ENCODE assay signal across 8 cellular contexts in the genomic region with DNA sequence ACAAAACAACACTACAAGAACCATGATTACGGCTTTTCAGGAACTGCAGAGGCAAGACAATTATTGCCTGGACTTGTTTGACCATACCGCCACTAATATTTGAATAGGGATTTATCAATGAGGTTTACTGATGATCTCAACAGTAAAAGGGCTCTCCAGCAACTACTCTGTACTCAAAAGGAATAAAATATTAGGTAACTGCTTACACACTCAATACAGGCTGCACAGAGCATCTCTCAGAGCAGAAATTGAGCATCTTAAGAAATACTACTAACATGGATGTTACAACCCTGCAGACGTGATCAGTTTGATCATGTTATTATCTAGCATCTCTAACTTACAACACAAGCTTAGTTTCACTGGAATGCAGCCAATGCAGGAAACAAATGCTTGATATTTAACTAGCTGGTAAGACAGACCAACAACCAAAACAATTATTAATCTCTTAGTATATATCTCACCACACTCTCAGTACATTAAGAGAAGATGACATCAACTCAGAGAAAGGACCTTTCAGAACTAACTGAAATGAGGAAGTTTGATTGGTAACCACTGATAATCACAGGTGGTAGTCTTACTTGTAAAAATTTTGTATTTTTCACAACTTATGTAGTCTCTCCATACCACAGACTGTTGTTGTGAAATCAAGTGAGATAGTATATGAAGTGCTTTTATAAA. TPM values are rescaled to one million over a fixed set of nuclear protein-coding genes. Genes with fewer than 3 reads are reported as not detected.
A peak's percentile ranks its signal among the peaks of the same experiment; 100 is the strongest.
DNase-seq lines count a peak whose midpoint lies in the region; ATAC-seq and TF ChIP-seq lines count a peak whose summit lies in the region.

No MANE protein-coding gene starts in this region.

- H3K9me3 Mint-ChIP-seq in CD4-positive, CD25-positive, alpha-beta regulatory T cell: no peaks in the 10 kb centered on the region

- H3K4me1 Mint-ChIP-seq in CD4-positive, CD25-positive, alpha-beta regulatory T cell: peaks cover 35 to 83% (median 51%) of the 10 kb centered on the region in 4 donors

- no CpG with 5 or more reads among the region's 3 CpGs for WGBS in IMR-90 (ENCODE audit: extremely low coverage in 2 of 2, insufficient read length in 1 of 2), 2 experiments

- no TSS peak for BruUV-seq in IMR-90 (replicated peaks; lab: Mats Ljungman, UMichigan)

- H4K5ac ChIP-seq in IMR-90 (ENCODE audit: low read depth, low read length): no peak overlapping the region

- in situ Hi-C loops in IMR-90 (cut with MboI; ENCODE audit: low sequenced_read_pairs): no loop called here

- H3K79me1 ChIP-seq in IMR-90 (ENCODE audit: low read depth in 1 of 2, low read length in 2 of 2): peaks cover 9 to 72% of the 10 kb centered on the region in 2 experiments; a peak in 3 of 4 replicates

- peaks cover 24% of the 10 kb centered on the region for H3K36me3 Mint-ChIP-seq in CD4-positive, CD25-positive, alpha-beta regulatory T cell

- peak overlapping the region; percentile 21 to 60 (median 40) for H3K4me3 Mint-ChIP-seq in CD4-positive, CD25-positive, alpha-beta regulatory T cell

- H3K18ac ChIP-seq in IMR-90 (ENCODE audit: low read depth, low read length): no peak overlapping the region

- ATAC-seq in CD4-positive, CD25-positive, alpha-beta regulatory T cell (ENCODE audit: low read depth in 2 of 2): no peak
- ATAC-seq in GM19467 (IDR thresholded peaks at IDR 0.05; ENCODE audit: unreplicated experiment) (peak; percentile 65), IMR-90 (ENCODE audit: low read depth) (peak; percentile 16; the same call in 1 of the 2 replicates), GM19397 (IDR thresholded peaks at IDR 0.05; ENCODE audit: unreplicated experiment) (no peak)

- H3K36me3 ChIP-seq in CD4-positive, CD25-positive, alpha-beta regulatory T cell (ENCODE audit: control insufficient read depth, insufficient read depth, low read length): peaks cover 10% of the 10 kb centered on the region
- no peaks in the 10 kb centered on the region for H3K36me3 ChIP-seq in IMR-90 (ENCODE audit: control insufficient read depth, insufficient read depth, low read length)

- no peak overlapping the region; the same call in 1 of the 2 replicates for H3K4me2 ChIP-seq in IMR-90 (ENCODE audit: low read depth, low read length)

- no peak overlapping the region for H2BK20ac ChIP-seq in IMR-90 (ENCODE audit: low read depth, low read length)

- no peaks in the 10 kb centered on the region for H3K27me3 ChIP-seq in CD4-positive, CD25-positive, alpha-beta regulatory T cell (ENCODE audit: control insufficient read depth, insufficient read depth, low read length)
- H3K27me3 ChIP-seq in IMR-90 (ENCODE audit: control insufficient read depth, insufficient read depth, low read length): no peaks in the 10 kb centered on the region

- H3K56ac ChIP-seq in IMR-90 (ENCODE audit: extremely low read depth, insufficient read depth, low read length): no peak overlapping the region

- H2BK120ac ChIP-seq in IMR-90 (ENCODE audit: low read depth, low read length): no peak overlapping the region

- H3K27ac Mint-ChIP-seq in CD4-positive, CD25-positive, alpha-beta regulatory T cell: peak overlapping the region; percentile 38 to 75 (median 52)

- no peak overlapping the region for H2AFZ ChIP-seq in IMR-90 (replicated peaks; ENCODE audit: low read length, poor library complexity)

- peaks cover 18% of the 10 kb centered on the region for H3K9me1 ChIP-seq in IMR-90 (ENCODE audit: insufficient read depth, low read length)

- peak overlapping the region; percentile 29 for H3K27ac ChIP-seq in CD4-positive, CD25-positive, alpha-beta regulatory T cell (ENCODE audit: insufficient read depth, low read length, poor library complexity, severe bottlenecking)
- H3K27ac ChIP-seq in IMR-90 (ENCODE audit: insufficient read depth, low read length) (no peak overlapping the region), epithelial cell of prostate (peak overlapping the region; percentile 31)

- TF ChIP-seq POLR2A in IMR-90 (IDR thresholded peaks at IDR 0.05; ENCODE audit: low read depth, low read length): no peak

- peak overlapping the region; percentile 14 for H3K4me3 ChIP-seq in CD4-positive, CD25-positive, alpha-beta regulatory T cell (ENCODE audit: low read depth, low read length)
- H3K4me3 ChIP-seq in IMR-90 (ENCODE audit: insufficient read depth, low read depth, low read length): no peak overlapping the region

- CTCF ChIA-PET in IMR-90 (lab: Yijun Ruan, JAX): interaction anchor here (0.5 to 0.6 kb wide), 2 partner anchors 44 to 859 kb away, joined by 3 to 4 read pairs; no protein-coding TSS in a partner anchor

- no peak overlapping the region for H2BK5ac ChIP-seq in IMR-90 (ENCODE audit: low read depth, low read length, poor library complexity, severe bottlenecking)

- no peaks in the 10 kb centered on the region for H3K27me3 Mint-ChIP-seq in CD4-positive, CD25-positive, alpha-beta regulatory T cell

- H3K4ac ChIP-seq in IMR-90 (ENCODE audit: low read depth, low read length): no peak overlapping the region

- no peak overlapping the region for H4K8ac ChIP-seq in IMR-90 (ENCODE audit: low read depth in 2 of 2, low read length in 2 of 2)

- DNase-seq in CD4-positive, CD25-positive, alpha-beta regulatory T cell: peak in 1 of 3 donors; percentile 24
- peak; percentile 42 for DNase-seq in IMR-90
- DNase-seq in epithelial cell of prostate (ENCODE audit: low read depth, low spot score): no peak
- no peak for DNase-seq in NCI-H345 (lab: John Stamatoyannopoulos, UW)
- DNase-seq in activated CD8-positive, alpha-beta memory T cell treated with anti-CD3 and anti-CD28 coated beads, Interleukin-2, amount 50 U/mL, for 48 hours: no peak
- DNase-seq in germinal center (ENCODE audit: low spot score): no peak

- dilution Hi-C loops in IMR-90 (cut with HindIII; ENCODE audit: low sequenced_read_pairs, unreplicated experiment): no loop called here

- no peak for TF ChIP-seq CTCF in IMR-90 (conservative IDR thresholded peaks at IDR 0.05; ENCODE audit: low read depth, low read length)

- H2AK9ac ChIP-seq in IMR-90 (replicated peaks; ENCODE audit: low read depth, low read length, poor library complexity): no peak overlapping the region

- TF ChIP-seq RAD21 in IMR-90 (IDR thresholded peaks at IDR 0.05; ENCODE audit: low read length): no peak

- H3K14ac ChIP-seq in IMR-90 (replicated peaks; ENCODE audit: low read depth, low read length): no peak overlapping the region

- H3K9ac ChIP-seq in IMR-90 (ENCODE audit: low read depth, low read length): no peak overlapping the region

- no peak overlapping the region for H2BK15ac ChIP-seq in IMR-90 (ENCODE audit: low read depth, low read length)

- H4K91ac ChIP-seq in IMR-90 (ENCODE audit: insufficient read depth, low read depth, low read length): no peak overlapping the region

- H4K20me1 ChIP-seq in IMR-90 (ENCODE audit: insufficient read depth, low read length): peaks cover 86% of the 10 kb centered on the region

- H2AK5ac ChIP-seq in IMR-90 (ENCODE audit: low read depth, low read length): no peak overlapping the region

- no peaks in the 10 kb centered on the region for H3K9me3 ChIP-seq in CD4-positive, CD25-positive, alpha-beta regulatory T cell (ENCODE audit: control insufficient read depth in 2 of 2, low read length in 2 of 2)
- H3K9me3 ChIP-seq in IMR-90 (ENCODE audit: control insufficient read depth, insufficient read depth, low read length): no peaks in the 10 kb centered on the region

- peaks cover 55% of the 10 kb centered on the region for H3K4me1 ChIP-seq in CD4-positive, CD25-positive, alpha-beta regulatory T cell (ENCODE audit: control insufficient read depth, insufficient read depth, low read length, poor library complexity, severe bottlenecking)
- peaks cover 19% of the 10 kb centered on the region for H3K4me1 ChIP-seq in IMR-90 (ENCODE audit: control insufficient read depth, insufficient read depth, low read length)

- no peak overlapping the region; the same call in 1 of the 2 replicates for H3K23ac ChIP-seq in IMR-90 (ENCODE audit: low read depth, low read length)

- POLR2A ChIA-PET in IMR-90 (lab: Charles Lee; ENCODE audit: unreplicated experiment): no interaction called here

- intact Hi-C loops in IMR-90 (cut with micrococcal nuclease): no loop called here

TF ChIP-seq in IMR-90, 13 proteins besides CTCF, POLR2A, EP300 and RAD21:
- TF ChIP-seq USF2 (IDR thresholded peaks at IDR 0.05; ENCODE audit: low read depth, low read length) (no peak), CEBPB (IDR thresholded peaks at IDR 0.05; ENCODE audit: low read depth, low read length) (0 out of 2 replicates have a peak, but pooled peaks have one; percentile 5), SMC3 (IDR thresholded peaks at IDR 0.05; ENCODE audit: low read depth, low read length) (no peak), FOS (IDR thresholded peaks at IDR 0.05; ENCODE audit: low read depth, low read length) (no peak)

RNA-seq across cellular contexts. Expression of gene PUM1, which starts 52.2 kb away (rescaled TPM):
- total RNA-seq in CD4-positive, CD25-positive, alpha-beta regulatory T cell: 283 TPM
- polyA plus RNA-seq in CD4-positive, CD25-positive, alpha-beta regulatory T cell: 100 to 1,000 TPM; 108 to 149 (median 132) TPM
- 71.9 and 137 TPM in 2 replicates for total RNA-seq in IMR-90 (2012; rRNA removed)
- polyA plus RNA-seq in IMR-90 (2012; rRNA removed): 65.2 and 75.4 TPM in 2 replicates
- 22.4 and 33.8 TPM in 2 replicates for polyA plus RNA-seq in IMR-90 (2012; cell fraction: cytosol; rRNA removed)
- polyA plus RNA-seq in IMR-90 (2012; cell fraction: nucleus; rRNA removed; ENCODE audit: low replicate concordance): 58.3 and 84.7 TPM in 2 replicates

Comparison
In these comparisons a context has a peak if more than half of its experiments do, and no peak if none do; other contexts are left out.
1. ATAC-seq: peak in GM19467 (single experiment) and IMR-90 (single experiment); none in CD4-positive, CD25-positive, alpha-beta regulatory T cell (0 of 2) and GM19397 (single experiment).